In the genomic region with DNA sequence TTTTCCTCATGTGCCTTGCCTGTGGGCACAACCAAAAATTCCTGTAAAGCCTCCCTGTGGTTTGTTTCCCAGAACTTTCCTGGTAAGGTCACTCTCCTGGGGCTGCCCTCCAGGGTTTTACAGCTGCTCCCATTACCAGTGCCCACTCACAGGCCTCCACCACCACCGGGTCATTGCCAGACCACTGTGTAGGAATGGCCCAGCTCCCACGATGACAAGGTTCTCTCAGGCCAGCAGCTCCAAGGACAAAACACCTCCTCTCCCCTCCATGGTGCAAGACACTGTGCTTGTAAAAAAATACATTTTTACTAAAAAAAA, we compare ENCODE assay signal across 3 cellular contexts.
TF ChIP-seq lines count a peak whose summit lies in the region.

No MANE protein-coding gene starts in this region.

TF ChIP-seq in SK-N-SH, 30 proteins besides CTCF, POLR2A, EP300 and RAD21:
- no peak for TF ChIP-seq REST (IDR thresholded peaks at IDR 0.05; ENCODE audit: low read depth, low read length)
- no peak for TF ChIP-seq MEF2A (IDR thresholded peaks at IDR 0.05; ENCODE audit: borderline replicate concordance, low read depth)
- TF ChIP-seq, protein P1, sequence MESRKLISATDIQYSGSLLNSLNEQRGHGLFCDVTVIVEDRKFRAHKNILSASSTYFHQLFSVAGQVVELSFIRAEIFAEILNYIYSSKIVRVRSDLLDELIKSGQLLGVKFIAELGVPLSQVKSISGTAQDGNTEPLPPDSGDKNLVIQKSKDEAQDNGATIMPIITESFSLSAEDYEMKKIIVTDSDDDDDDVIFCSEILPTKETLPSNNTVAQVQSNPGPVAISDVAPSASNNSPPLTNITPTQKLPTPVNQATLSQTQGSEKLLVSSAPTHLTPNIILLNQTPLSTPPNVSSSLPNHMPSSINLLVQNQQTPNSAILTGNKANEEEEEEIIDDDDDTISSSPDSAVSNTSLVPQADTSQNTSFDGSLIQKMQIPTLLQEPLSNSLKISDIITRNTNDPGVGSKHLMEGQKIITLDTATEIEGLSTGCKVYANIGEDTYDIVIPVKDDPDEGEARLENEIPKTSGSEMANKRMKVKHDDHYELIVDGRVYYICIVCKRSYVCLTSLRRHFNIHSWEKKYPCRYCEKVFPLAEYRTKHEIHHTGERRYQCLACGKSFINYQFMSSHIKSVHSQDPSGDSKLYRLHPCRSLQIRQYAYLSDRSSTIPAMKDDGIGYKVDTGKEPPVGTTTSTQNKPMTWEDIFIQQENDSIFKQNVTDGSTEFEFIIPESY (IDR thresholded peaks at IDR 0.05; ENCODE audit: borderline replicate concordance, low read depth) = no peak
TF ChIP-seq in SK-N-SH: peak in this region for 0.

TF ChIP-seq in SK-N-SH treated with all-trans-retinoic acid at 6 μM for 48 hours, 23 proteins besides CTCF, POLR2A, EP300 and RAD21:
- TF ChIP-seq BACH2 (CRISPR knock-in tag; IDR thresholded peaks at IDR 0.05; ENCODE audit: borderline replicate concordance) = no peak
- no peak for TF ChIP-seq OSR1 (CRISPR knock-in tag; IDR thresholded peaks at IDR 0.05)
- TF ChIP-seq TCF4 (CRISPR knock-in tag; IDR thresholded peaks at IDR 0.05; ENCODE audit: borderline replicate concordance) = no peak
- TF ChIP-seq TSHZ2 (CRISPR knock-in tag; IDR thresholded peaks at IDR 0.05) = no peak
- TF ChIP-seq TOX (CRISPR knock-in tag; IDR thresholded peaks at IDR 0.05; ENCODE audit: borderline replicate concordance) = no peak
- TF ChIP-seq ZNF8 (CRISPR knock-in tag; IDR thresholded peaks at IDR 0.05) = no peak
- no peak for TF ChIP-seq RARB (CRISPR knock-in tag; IDR thresholded peaks at IDR 0.05)
- TF ChIP-seq ISL1 (CRISPR knock-in tag; IDR thresholded peaks at IDR 0.05) = no peak
- TF ChIP-seq GLIS3 (CRISPR knock-in tag; IDR thresholded peaks at IDR 0.05) = no peak
- no peak for TF ChIP-seq ZFP30 (CRISPR knock-in tag; IDR thresholded peaks at IDR 0.05)
- TF ChIP-seq, protein P2, sequence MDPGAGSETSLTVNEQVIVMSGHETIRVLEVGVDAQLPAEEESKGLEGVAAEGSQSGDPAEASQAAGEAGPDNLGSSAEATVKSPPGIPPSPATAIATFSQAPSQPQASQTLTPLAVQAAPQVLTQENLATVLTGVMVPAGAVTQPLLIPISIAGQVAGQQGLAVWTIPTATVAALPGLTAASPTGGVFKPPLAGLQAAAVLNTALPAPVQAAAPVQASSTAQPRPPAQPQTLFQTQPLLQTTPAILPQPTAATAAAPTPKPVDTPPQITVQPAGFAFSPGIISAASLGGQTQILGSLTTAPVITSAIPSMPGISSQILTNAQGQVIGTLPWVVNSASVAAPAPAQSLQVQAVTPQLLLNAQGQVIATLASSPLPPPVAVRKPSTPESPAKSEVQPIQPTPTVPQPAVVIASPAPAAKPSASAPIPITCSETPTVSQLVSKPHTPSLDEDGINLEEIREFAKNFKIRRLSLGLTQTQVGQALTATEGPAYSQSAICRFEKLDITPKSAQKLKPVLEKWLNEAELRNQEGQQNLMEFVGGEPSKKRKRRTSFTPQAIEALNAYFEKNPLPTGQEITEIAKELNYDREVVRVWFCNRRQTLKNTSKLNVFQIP (CRISPR knock-in tag; IDR thresholded peaks at IDR 0.05; ENCODE audit: borderline replicate concordance, low read depth) = no peak
- TF ChIP-seq ZC3H10 (CRISPR knock-in tag; IDR thresholded peaks at IDR 0.05) = no peak
- TF ChIP-seq ZNF565 (CRISPR knock-in tag; conservative IDR thresholded peaks at IDR 0.05; ENCODE audit: low read depth) = no peak
- TF ChIP-seq PATZ1 (CRISPR knock-in tag; IDR thresholded peaks at IDR 0.05; ENCODE audit: borderline replicate concordance) = no peak

TF ChIP-seq in H1, 55 proteins besides CTCF, POLR2A, EP300 and RAD21:
- TF ChIP-seq, protein P3, sequence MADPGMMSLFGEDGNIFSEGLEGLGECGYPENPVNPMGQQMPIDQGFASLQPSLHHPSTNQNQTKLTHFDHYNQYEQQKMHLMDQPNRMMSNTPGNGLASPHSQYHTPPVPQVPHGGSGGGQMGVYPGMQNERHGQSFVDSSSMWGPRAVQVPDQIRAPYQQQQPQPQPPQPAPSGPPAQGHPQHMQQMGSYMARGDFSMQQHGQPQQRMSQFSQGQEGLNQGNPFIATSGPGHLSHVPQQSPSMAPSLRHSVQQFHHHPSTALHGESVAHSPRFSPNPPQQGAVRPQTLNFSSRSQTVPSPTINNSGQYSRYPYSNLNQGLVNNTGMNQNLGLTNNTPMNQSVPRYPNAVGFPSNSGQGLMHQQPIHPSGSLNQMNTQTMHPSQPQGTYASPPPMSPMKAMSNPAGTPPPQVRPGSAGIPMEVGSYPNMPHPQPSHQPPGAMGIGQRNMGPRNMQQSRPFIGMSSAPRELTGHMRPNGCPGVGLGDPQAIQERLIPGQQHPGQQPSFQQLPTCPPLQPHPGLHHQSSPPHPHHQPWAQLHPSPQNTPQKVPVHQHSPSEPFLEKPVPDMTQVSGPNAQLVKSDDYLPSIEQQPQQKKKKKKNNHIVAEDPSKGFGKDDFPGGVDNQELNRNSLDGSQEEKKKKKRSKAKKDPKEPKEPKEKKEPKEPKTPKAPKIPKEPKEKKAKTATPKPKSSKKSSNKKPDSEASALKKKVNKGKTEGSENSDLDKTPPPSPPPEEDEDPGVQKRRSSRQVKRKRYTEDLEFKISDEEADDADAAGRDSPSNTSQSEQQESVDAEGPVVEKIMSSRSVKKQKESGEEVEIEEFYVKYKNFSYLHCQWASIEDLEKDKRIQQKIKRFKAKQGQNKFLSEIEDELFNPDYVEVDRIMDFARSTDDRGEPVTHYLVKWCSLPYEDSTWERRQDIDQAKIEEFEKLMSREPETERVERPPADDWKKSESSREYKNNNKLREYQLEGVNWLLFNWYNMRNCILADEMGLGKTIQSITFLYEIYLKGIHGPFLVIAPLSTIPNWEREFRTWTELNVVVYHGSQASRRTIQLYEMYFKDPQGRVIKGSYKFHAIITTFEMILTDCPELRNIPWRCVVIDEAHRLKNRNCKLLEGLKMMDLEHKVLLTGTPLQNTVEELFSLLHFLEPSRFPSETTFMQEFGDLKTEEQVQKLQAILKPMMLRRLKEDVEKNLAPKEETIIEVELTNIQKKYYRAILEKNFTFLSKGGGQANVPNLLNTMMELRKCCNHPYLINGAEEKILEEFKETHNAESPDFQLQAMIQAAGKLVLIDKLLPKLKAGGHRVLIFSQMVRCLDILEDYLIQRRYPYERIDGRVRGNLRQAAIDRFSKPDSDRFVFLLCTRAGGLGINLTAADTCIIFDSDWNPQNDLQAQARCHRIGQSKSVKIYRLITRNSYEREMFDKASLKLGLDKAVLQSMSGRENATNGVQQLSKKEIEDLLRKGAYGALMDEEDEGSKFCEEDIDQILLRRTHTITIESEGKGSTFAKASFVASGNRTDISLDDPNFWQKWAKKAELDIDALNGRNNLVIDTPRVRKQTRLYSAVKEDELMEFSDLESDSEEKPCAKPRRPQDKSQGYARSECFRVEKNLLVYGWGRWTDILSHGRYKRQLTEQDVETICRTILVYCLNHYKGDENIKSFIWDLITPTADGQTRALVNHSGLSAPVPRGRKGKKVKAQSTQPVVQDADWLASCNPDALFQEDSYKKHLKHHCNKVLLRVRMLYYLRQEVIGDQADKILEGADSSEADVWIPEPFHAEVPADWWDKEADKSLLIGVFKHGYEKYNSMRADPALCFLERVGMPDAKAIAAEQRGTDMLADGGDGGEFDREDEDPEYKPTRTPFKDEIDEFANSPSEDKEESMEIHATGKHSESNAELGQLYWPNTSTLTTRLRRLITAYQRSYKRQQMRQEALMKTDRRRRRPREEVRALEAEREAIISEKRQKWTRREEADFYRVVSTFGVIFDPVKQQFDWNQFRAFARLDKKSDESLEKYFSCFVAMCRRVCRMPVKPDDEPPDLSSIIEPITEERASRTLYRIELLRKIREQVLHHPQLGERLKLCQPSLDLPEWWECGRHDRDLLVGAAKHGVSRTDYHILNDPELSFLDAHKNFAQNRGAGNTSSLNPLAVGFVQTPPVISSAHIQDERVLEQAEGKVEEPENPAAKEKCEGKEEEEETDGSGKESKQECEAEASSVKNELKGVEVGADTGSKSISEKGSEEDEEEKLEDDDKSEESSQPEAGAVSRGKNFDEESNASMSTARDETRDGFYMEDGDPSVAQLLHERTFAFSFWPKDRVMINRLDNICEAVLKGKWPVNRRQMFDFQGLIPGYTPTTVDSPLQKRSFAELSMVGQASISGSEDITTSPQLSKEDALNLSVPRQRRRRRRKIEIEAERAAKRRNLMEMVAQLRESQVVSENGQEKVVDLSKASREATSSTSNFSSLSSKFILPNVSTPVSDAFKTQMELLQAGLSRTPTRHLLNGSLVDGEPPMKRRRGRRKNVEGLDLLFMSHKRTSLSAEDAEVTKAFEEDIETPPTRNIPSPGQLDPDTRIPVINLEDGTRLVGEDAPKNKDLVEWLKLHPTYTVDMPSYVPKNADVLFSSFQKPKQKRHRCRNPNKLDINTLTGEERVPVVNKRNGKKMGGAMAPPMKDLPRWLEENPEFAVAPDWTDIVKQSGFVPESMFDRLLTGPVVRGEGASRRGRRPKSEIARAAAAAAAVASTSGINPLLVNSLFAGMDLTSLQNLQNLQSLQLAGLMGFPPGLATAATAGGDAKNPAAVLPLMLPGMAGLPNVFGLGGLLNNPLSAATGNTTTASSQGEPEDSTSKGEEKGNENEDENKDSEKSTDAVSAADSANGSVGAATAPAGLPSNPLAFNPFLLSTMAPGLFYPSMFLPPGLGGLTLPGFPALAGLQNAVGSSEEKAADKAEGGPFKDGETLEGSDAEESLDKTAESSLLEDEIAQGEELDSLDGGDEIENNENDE (IDR thresholded peaks at IDR 0.05; ENCODE audit: insufficient replicate concordance, low read length) = no peak
- TF ChIP-seq SP4 (IDR thresholded peaks at IDR 0.05; ENCODE audit: low read length) (no peak), SAP30 (IDR thresholded peaks at IDR 0.05; ENCODE audit: insufficient read depth, insufficient replicate concordance, low read length) (no peak), EGR1 (IDR thresholded peaks at IDR 0.05; ENCODE audit: borderline replicate concordance, low read depth, low read length) (no peak), RNF2 (IDR thresholded peaks at IDR 0.05; ENCODE audit: borderline replicate concordance, low read depth, low read length, missing control alignments, poor library complexity, severe bottlenecking) (no peak), HDAC6 (IDR thresholded peaks at IDR 0.05; ENCODE audit: low read depth, low read length) (no peak), SIX5 (IDR thresholded peaks at IDR 0.05; ENCODE audit: low read depth, low read length) (no peak), HDAC2 (IDR thresholded peaks at IDR 0.05; ENCODE audit: borderline replicate concordance in 1 of 2, low read depth in 2 of 2, low read length in 2 of 2) (no peak)
